In the genomic region with DNA sequence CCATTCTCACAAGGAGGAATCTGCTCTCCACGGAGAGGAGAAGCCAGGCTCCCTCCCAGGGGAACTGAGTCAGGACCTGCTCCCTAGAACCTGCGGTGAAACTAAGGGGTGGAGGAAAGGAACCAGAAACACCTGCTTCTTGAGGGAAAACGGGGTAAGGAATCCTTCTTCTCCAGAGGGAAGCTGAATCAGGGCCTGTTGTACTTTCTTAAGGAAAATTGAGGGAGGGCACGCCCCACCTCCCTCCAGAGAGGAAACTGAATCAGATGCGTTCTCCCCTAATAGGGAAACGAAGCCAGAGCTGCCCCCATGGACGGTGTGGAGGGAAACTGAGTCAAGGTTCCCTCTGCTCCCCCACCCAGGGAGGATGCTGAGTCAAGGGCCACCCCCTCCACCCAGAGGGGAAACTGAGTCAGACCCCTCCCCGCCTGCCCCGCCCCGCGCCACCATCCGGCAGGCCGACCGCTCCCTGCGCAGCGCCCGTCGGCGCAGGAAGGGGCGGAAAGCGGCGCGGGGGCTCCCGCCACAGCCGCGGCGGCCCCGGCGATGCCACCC, we compare ENCODE assay signal across 1 cellular context.
A peak's percentile ranks its signal among the peaks of the same experiment; 100 is the strongest.
TF ChIP-seq lines count a peak whose summit lies in the region.

No MANE protein-coding gene starts in this region.

TF ChIP-seq in endothelial cell of umbilical vein, 7 proteins besides CTCF, POLR2A, EP300 and RAD21:
- TF ChIP-seq POLR2AphosphoS5 (IDR thresholded peaks at IDR 0.05; ENCODE audit: insufficient read depth, low read depth, low read length): no peak
- peak; percentile 39 for TF ChIP-seq FOS (IDR thresholded peaks at IDR 0.05; ENCODE audit: borderline replicate concordance, insufficient read depth, low read length)
- no peak for TF ChIP-seq GATA2 (IDR thresholded peaks at IDR 0.05; ENCODE audit: insufficient read depth, insufficient read length, low read depth, low read length)
- no peak for TF ChIP-seq JUN (IDR thresholded peaks at IDR 0.05; ENCODE audit: borderline replicate concordance, insufficient read depth, insufficient read length, low read depth)
TF ChIP-seq in endothelial cell of umbilical vein: peak in this region for 1.
